ENCODE assay signal across 42 cellular contexts in the genomic region with DNA sequence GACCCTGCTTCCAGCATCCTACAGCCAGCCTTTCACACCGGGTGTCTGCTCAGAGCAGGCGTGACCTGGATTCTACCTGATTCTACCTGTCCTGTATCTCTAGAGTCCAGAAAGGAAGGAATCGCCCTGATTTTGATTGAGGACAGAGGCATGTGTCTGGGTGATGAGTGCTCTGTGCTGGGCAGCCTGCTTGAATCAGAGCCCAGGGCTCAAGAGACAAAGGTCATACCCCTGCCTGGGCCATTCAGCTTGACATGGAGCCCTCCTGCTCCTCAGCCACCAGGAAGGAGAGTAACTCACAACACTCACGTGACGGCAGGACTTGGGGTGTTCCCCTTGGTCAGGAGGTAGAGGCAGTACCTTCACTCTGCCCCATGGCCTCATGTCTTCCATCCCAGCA. TPM values are rescaled to one million over a fixed set of nuclear protein-coding genes. Genes with fewer than 3 reads are reported as not detected.
"Had no signal": no experiment of that assay in that cellular context is flagged by ENCODE, and none has a peak within 500 bp of the region (broad histone marks: within the 10 kb centered on the region; RNA-seq: fewer than 3 reads in every experiment).

No MANE protein-coding gene starts in this region.

- H3K27ac ChIP-seq: adrenal gland, body of pancreas, brain microvascular endothelial cell, breast epithelium, cardiac muscle cell, VCaP had no signal

- DNase-seq: activated B cell treated with CpG ODN at 0.5 μM for 24 hours; activated CD4-positive, alpha-beta memory T cell treated with anti-CD3 and anti-CD28 coated beads for 36 hours; activated CD4-positive, alpha-beta T cell treated with anti-CD3 and anti-CD28 coated beads for 4 hours; activated CD4-positive, alpha-beta T cell treated with anti-CD3 and anti-CD28 coated beads, Interleukin-2, amount 10 ng/mL, durations not matched to agents 24 days and 14 days; activated CD4-positive, alpha-beta T cell treated with anti-CD3 and anti-CD28 coated beads, Interleukin-2, amount 50 U/mL, for 1 hour; activated CD4-positive, alpha-beta T cell treated with anti-CD3 and anti-CD28 coated beads, Interleukin-2, amount 50 U/mL, for 4 hours; activated CD4-positive, CD25-positive, alpha-beta regulatory T cell treated with anti-CD3 and anti-CD28 coated beads, Interleukin-2, amount 50 U/mL, for 72 hours; activated CD8-positive, alpha-beta memory T cell treated with anti-CD3 and anti-CD28 coated beads, Interleukin-2, amount 50 U/mL, for 4 hours; activated CD8-positive, alpha-beta T cell treated with anti-CD3 and anti-CD28 coated beads for 36 hours; activated effector memory CD4-positive, alpha-beta T cell treated with anti-CD3 and anti-CD28 coated beads, Interleukin-2, amount 50 U/mL, for 16 hours; activated gamma-delta T cell treated with Interleukin-2 at 50 U/mL for 16 hours; activated naive CD4-positive, alpha-beta T cell; activated naive CD4-positive, alpha-beta T cell treated with anti-CD3 and anti-CD28 coated beads for 36 hours; activated naive CD4-positive, alpha-beta T cell treated with anti-CD3 and anti-CD28 coated beads, Interleukin-2, amount 50 U/mL, for 16 hours; activated naive CD8-positive, alpha-beta T cell treated with anti-CD3 and anti-CD28 coated beads for 36 hours; activated T-cell treated with anti-CD3 and anti-CD28 coated beads for 4 hours; activated T-cell treated with anti-CD3 and anti-CD28 coated beads, Interleukin-2, amount 50 U/mL, for 1 hour; activated T-cell treated with anti-CD3 and anti-CD28 coated beads, Interleukin-2, amount 50 U/mL, for 4 hours; activated T-cell treated with anti-CD3 and anti-CD28 coated beads, Interleukin-2, amount 50 U/mL, for 72 hours; adrenal gland; amniotic stem cell; aorta; body of pancreas; brain microvascular endothelial cell; caudate nucleus; cerebellar nuclear complex; T-helper 1 cell; T-helper 2 cell; T-helper 9 cell had no signal

- H3K27ac Mint-ChIP-seq: activated B cell treated with CpG ODN at 0.5 μM for 24 hours; activated CD4-positive, alpha-beta memory T cell treated with anti-CD3 and anti-CD28 coated beads for 36 hours; activated CD4-positive, alpha-beta T cell treated with anti-CD3 and anti-CD28 coated beads, Interleukin-2, amount 10 ng/mL, durations not matched to agents 24 days and 14 days; activated CD8-positive, alpha-beta T cell treated with anti-CD3 and anti-CD28 coated beads for 36 hours; activated naive CD4-positive, alpha-beta T cell treated with anti-CD3 and anti-CD28 coated beads for 36 hours; activated naive CD4-positive, alpha-beta T cell treated with anti-CD3 and anti-CD28 coated beads, Interleukin-2, amount 50 U/mL, for 72 hours; activated naive CD8-positive, alpha-beta T cell treated with anti-CD3 and anti-CD28 coated beads for 36 hours; activated T-cell treated with anti-CD3 and anti-CD28 coated beads, Interleukin-2, amount 50 U/mL, for 72 hours; activated T-helper 1 cell treated with anti-CD3 and anti-CD28 coated beads, Interleukin-12 subunit alpha, Interleukin-12 subunit beta, Interleukin-2, Interleukin-4 antibody, amounts not matched to agents 30 ng/mL and 10 ng/mL and 1 ng/mL, durations not matched to agents 14 hours and 24 hours and 36 hours; activated T-helper 17 cell treated with anti-CD3 and anti-CD28 coated beads, Interleukin-2, amount 50 U/mL, for 72 hours; T-helper 1 cell treated with Interleukin-12 subunit alpha and Interleukin-12 subunit beta and Interleukin-4 antibody, amounts not matched to agents 30 μg/mL and 1 μg/mL, for 36 hours; T-helper 2 cell treated with Interferon-gamma antibody and Interleukin-4, amounts not matched to agents 5 μg/mL and 100 μg/mL, for 36 hours had no signal

- H3K27me3 ChIP-seq: body of pancreas, brain microvascular endothelial cell had no signal

- H3K4me1 Mint-ChIP-seq: activated B cell treated with CpG ODN at 0.5 μM for 24 hours; activated CD4-positive, alpha-beta T cell treated with anti-CD3 and anti-CD28 coated beads, Interleukin-2, amount 10 ng/mL, durations not matched to agents 24 days and 14 days; activated naive CD8-positive, alpha-beta T cell treated with anti-CD3 and anti-CD28 coated beads for 36 hours; activated T-helper 17 cell treated with anti-CD3 and anti-CD28 coated beads, Interleukin-2, amount 50 U/mL, for 72 hours; central memory CD8-positive, alpha-beta T cell had no signal

- H3K36me3 Mint-ChIP-seq: activated CD4-positive, alpha-beta memory T cell treated with anti-CD3 and anti-CD28 coated beads for 36 hours; activated naive CD4-positive, alpha-beta T cell treated with anti-CD3 and anti-CD28 coated beads, Interleukin-2, amount 50 U/mL, for 72 hours; activated naive CD8-positive, alpha-beta T cell treated with anti-CD3 and anti-CD28 coated beads for 36 hours had no signal

- H3K9me3 ChIP-seq: adrenal gland, body of pancreas, breast epithelium had no signal

- H3K4me3 ChIP-seq: adrenal gland, body of pancreas, breast epithelium, cardiac muscle cell had no signal

- ATAC-seq: activated CD8-positive, alpha-beta T cell treated with anti-CD3 and anti-CD28 coated beads for 36 hours; activated naive CD4-positive, alpha-beta T cell treated with anti-CD3 and anti-CD28 coated beads, Interleukin-2, amount 50 U/mL, for 72 hours; activated T-cell treated with anti-CD3 and anti-CD28 coated beads, Interleukin-2, amount 50 U/mL, for 4 hours; activated T-cell treated with anti-CD3 and anti-CD28 coated beads, Interleukin-2, amount 50 U/mL, for 72 hours; activated T-helper 17 cell treated with anti-CD3 and anti-CD28 coated beads, Interleukin-2, amount 50 U/mL, for 72 hours; body of pancreas had no signal

- H3K4me3 Mint-ChIP-seq: activated B cell treated with CpG ODN at 0.5 μM for 24 hours; activated CD4-positive, alpha-beta memory T cell treated with anti-CD3 and anti-CD28 coated beads for 36 hours; activated CD4-positive, alpha-beta T cell treated with anti-CD3 and anti-CD28 coated beads, Interleukin-2, amount 10 ng/mL, durations not matched to agents 24 days and 14 days; activated CD8-positive, alpha-beta T cell treated with anti-CD3 and anti-CD28 coated beads for 36 hours; activated naive CD4-positive, alpha-beta T cell treated with anti-CD3 and anti-CD28 coated beads for 36 hours; activated naive CD8-positive, alpha-beta T cell treated with anti-CD3 and anti-CD28 coated beads for 36 hours; activated T-cell treated with anti-CD3 and anti-CD28 coated beads, Interleukin-2, amount 50 U/mL, for 4 hours; activated T-cell treated with anti-CD3 and anti-CD28 coated beads, Interleukin-2, amount 50 U/mL, for 72 hours; activated T-helper 1 cell treated with anti-CD3 and anti-CD28 coated beads, Interleukin-12 subunit alpha, Interleukin-12 subunit beta, Interleukin-2, Interleukin-4 antibody, amounts not matched to agents 30 ng/mL and 10 ng/mL and 1 ng/mL, durations not matched to agents 14 hours and 24 hours and 36 hours; activated T-helper 17 cell treated with anti-CD3 and anti-CD28 coated beads, Interleukin-2, amount 50 U/mL, for 72 hours; central memory CD8-positive, alpha-beta T cell; T-helper 1 cell treated with Interleukin-12 subunit alpha and Interleukin-12 subunit beta and Interleukin-4 antibody, amounts not matched to agents 30 μg/mL and 1 μg/mL, for 36 hours; T-helper 2 cell treated with Interferon-gamma antibody and Interleukin-4, amounts not matched to agents 5 μg/mL and 100 μg/mL, for 36 hours had no signal

- FAIRE-seq: astrocyte, TTC549 had no signal

- H3K4me1 ChIP-seq: adrenal gland, body of pancreas, breast epithelium had no signal

- H3K9me3 Mint-ChIP-seq: activated B cell treated with CpG ODN at 0.5 μM for 24 hours; activated CD4-positive, alpha-beta memory T cell treated with anti-CD3 and anti-CD28 coated beads for 36 hours; activated CD4-positive, alpha-beta T cell treated with anti-CD3 and anti-CD28 coated beads, Interleukin-2, amount 10 ng/mL, durations not matched to agents 24 days and 14 days; activated CD8-positive, alpha-beta T cell treated with anti-CD3 and anti-CD28 coated beads for 36 hours; activated naive CD4-positive, alpha-beta T cell treated with anti-CD3 and anti-CD28 coated beads for 36 hours; activated naive CD4-positive, alpha-beta T cell treated with anti-CD3 and anti-CD28 coated beads, Interleukin-2, amount 50 U/mL, for 72 hours; activated naive CD8-positive, alpha-beta T cell treated with anti-CD3 and anti-CD28 coated beads for 36 hours; activated T-cell treated with anti-CD3 and anti-CD28 coated beads, Interleukin-2, amount 50 U/mL, for 4 hours; activated T-cell treated with anti-CD3 and anti-CD28 coated beads, Interleukin-2, amount 50 U/mL, for 72 hours; activated T-helper 1 cell treated with anti-CD3 and anti-CD28 coated beads, Interleukin-12 subunit alpha, Interleukin-12 subunit beta, Interleukin-2, Interleukin-4 antibody, amounts not matched to agents 30 ng/mL and 10 ng/mL and 1 ng/mL, durations not matched to agents 14 hours and 24 hours and 36 hours; activated T-helper 17 cell treated with anti-CD3 and anti-CD28 coated beads, Interleukin-2, amount 50 U/mL, for 72 hours; central memory CD8-positive, alpha-beta T cell; T-helper 1 cell treated with Interleukin-12 subunit alpha and Interleukin-12 subunit beta and Interleukin-4 antibody, amounts not matched to agents 30 μg/mL and 1 μg/mL, for 36 hours; T-helper 2 cell treated with Interferon-gamma antibody and Interleukin-4, amounts not matched to agents 5 μg/mL and 100 μg/mL, for 36 hours had no signal

- H3K36me3 ChIP-seq: adrenal gland, brain microvascular endothelial cell, breast epithelium, cardiac muscle cell had no signal

RNA-seq across cellular contexts. Expression of a gene that starts 11.2 kb away (rescaled TPM):
- total RNA-seq: activated B cell treated with CpG ODN at 0.5 μM for 24 hours; activated CD4-positive, alpha-beta memory T cell treated with anti-CD3 and anti-CD28 coated beads for 36 hours; activated CD4-positive, alpha-beta T cell treated with anti-CD3 and anti-CD28 coated beads, Interleukin-2, amount 10 ng/mL, durations not matched to agents 24 days and 14 days; activated CD8-positive, alpha-beta memory T cell treated with anti-CD3 and anti-CD28 coated beads for 36 hours; activated CD8-positive, alpha-beta T cell treated with anti-CD3 and anti-CD28 coated beads for 36 hours; activated naive CD4-positive, alpha-beta T cell treated with anti-CD3 and anti-CD28 coated beads for 36 hours; activated naive CD4-positive, alpha-beta T cell treated with anti-CD3 and anti-CD28 coated beads, Interleukin-2, amount 50 U/mL, for 72 hours; activated naive CD8-positive, alpha-beta T cell treated with anti-CD3 and anti-CD28 coated beads for 36 hours; activated T-cell treated with anti-CD3 and anti-CD28 coated beads, Interleukin-2, amount 50 U/mL, for 4 hours; activated T-cell treated with anti-CD3 and anti-CD28 coated beads, Interleukin-2, amount 50 U/mL, for 72 hours; activated T-helper 1 cell treated with anti-CD3 and anti-CD28 coated beads, Interleukin-12 subunit alpha, Interleukin-12 subunit beta, Interleukin-2, Interleukin-4 antibody, amounts not matched to agents 30 ng/mL and 10 ng/mL and 1 ng/mL, durations not matched to agents 14 hours and 24 hours and 36 hours; activated T-helper 17 cell treated with anti-CD3 and anti-CD28 coated beads, Interleukin-2, amount 50 U/mL, for 72 hours; adrenal gland; aorta; astrocyte; breast epithelium; cardiac muscle cell; chondrocyte had no signal
- polyA plus RNA-seq: adrenal gland, aorta, cardiac muscle cell had no signal
